1 cellular context compared by ENCODE assay signal in genomic region chr1:7961199-7962010, GRCh38.
TF ChIP-seq lines count a peak whose summit lies in the region.

Gene PARK7 (plus strand): TSS chr1:7961711. CDS start chr1:7962786, 1,075 bp downstream.

TF ChIP-seq in K562, 482 proteins besides CTCF, POLR2A, EP300 and RAD21 (continued from another document and continues in another):
- no peak for TF ChIP-seq MBD1 (CRISPR knock-in tag; IDR thresholded peaks at IDR 0.05)
- peak; percentile 75; the same call in 1 of the 2 replicates for TF ChIP-seq BCOR (IDR thresholded peaks at IDR 0.05)
- no peak for TF ChIP-seq ZNF124 (CRISPR knock-in tag; IDR thresholded peaks at IDR 0.05)
- TF ChIP-seq RFX7 (CRISPR knock-in tag; IDR thresholded peaks at IDR 0.05), result no peak
- no peak for TF ChIP-seq EZH2 (IDR thresholded peaks at IDR 0.05; ENCODE audit: borderline replicate concordance, low read depth, low read length)
- no peak for TF ChIP-seq CBX8 (IDR thresholded peaks at IDR 0.05; ENCODE audit: borderline replicate concordance, extremely low read depth, low read depth, low read length, poor library complexity, severe bottlenecking)
- no peak for TF ChIP-seq RNF219 (CRISPR knock-in tag; IDR thresholded peaks at IDR 0.05)
- TF ChIP-seq KAT8 (IDR thresholded peaks at IDR 0.05; ENCODE audit: low read depth), result no peak
- peak; percentile 98 for TF ChIP-seq RREB1 (CRISPR knock-in tag; IDR thresholded peaks at IDR 0.05)
- no peak for TF ChIP-seq NR1H2 (CRISPR knock-in tag; IDR thresholded peaks at IDR 0.05)
- TF ChIP-seq PHTF2 (CRISPR knock-in tag; IDR thresholded peaks at IDR 0.05), result no peak
- peak; percentile 69 for TF ChIP-seq GTF2B (IDR thresholded peaks at IDR 0.05; ENCODE audit: extremely low read depth, insufficient read length)
- TF ChIP-seq RBM39 (optimal IDR thresholded peaks at IDR 0.05; ENCODE audit: low read depth, low read length), result peak; percentile 84
- no peak for TF ChIP-seq FOXA3 (CRISPR knock-in tag; conservative IDR thresholded peaks at IDR 0.05 in 1 of 2, IDR thresholded peaks at IDR 0.05 in 1 of 2)
- TF ChIP-seq SMC3 (conservative IDR thresholded peaks at IDR 0.05; ENCODE audit: insufficient read depth, low read depth, low read length), result peak; percentile 34
- no peak for TF ChIP-seq SRSF3 (IDR thresholded peaks at IDR 0.05; ENCODE audit: insufficient read depth, low read length)
- no peak for TF ChIP-seq CEBPG (CRISPR knock-in tag; IDR thresholded peaks at IDR 0.05)
- no peak for TF ChIP-seq CEBPG (tag; conservative IDR thresholded peaks at IDR 0.05 in 1 of 2, IDR thresholded peaks at IDR 0.05 in 1 of 2)
- peak; percentile 97 for TF ChIP-seq CREM (IDR thresholded peaks at IDR 0.05; ENCODE audit: low read depth)
- peak; percentile 75 for TF ChIP-seq HCFC1 (IDR thresholded peaks at IDR 0.05; ENCODE audit: low read depth, low read length)
- TF ChIP-seq ZNF143 (CRISPR knock-in tag; IDR thresholded peaks at IDR 0.05), result no peak
- no peak for TF ChIP-seq ZNF121 (CRISPR knock-in tag; conservative IDR thresholded peaks at IDR 0.05)
- peak; percentile 72; the same call in 1 of the 2 replicates for TF ChIP-seq ZNF12 (CRISPR knock-in tag; IDR thresholded peaks at IDR 0.05)
- no peak for TF ChIP-seq MED1 (CRISPR knock-in tag; IDR thresholded peaks at IDR 0.05; ENCODE audit: borderline replicate concordance)
- no peak for TF ChIP-seq BRD9 (IDR thresholded peaks at IDR 0.05; ENCODE audit: low read depth, partially characterized antibody)
- no peak for TF ChIP-seq MAFG (tag; conservative IDR thresholded peaks at IDR 0.05)
- peak; percentile 88 for TF ChIP-seq RBM22 (IDR thresholded peaks at IDR 0.05; ENCODE audit: low read depth, low read length, poor library complexity, severe bottlenecking)
- TF ChIP-seq CXXC5 (CRISPR knock-in tag; IDR thresholded peaks at IDR 0.05), result peak; percentile 91
- TF ChIP-seq PREB (CRISPR knock-in tag; IDR thresholded peaks at IDR 0.05), result no peak
- TF ChIP-seq CUX1 (CRISPR knock-in tag; IDR thresholded peaks at IDR 0.05), result no peak
- TF ChIP-seq ATF2 (CRISPR knock-in tag; IDR thresholded peaks at IDR 0.05), result no peak; the same call in 1 of the 2 replicates
- TF ChIP-seq SRSF7 (optimal IDR thresholded peaks at IDR 0.05; ENCODE audit: low read depth, low read length), result no peak
- no peak for TF ChIP-seq PTTG1 (tag; IDR thresholded peaks at IDR 0.05; ENCODE audit: low read depth)
- TF ChIP-seq ZNF175 (CRISPR knock-in tag; IDR thresholded peaks at IDR 0.05; ENCODE audit: low read depth), result peak; percentile 50; the same call in 1 of the 2 replicates
- TF ChIP-seq ARNT (IDR thresholded peaks at IDR 0.05), result no peak; a peak in 1 of 4 replicates
- TF ChIP-seq THRB (CRISPR knock-in tag; conservative IDR thresholded peaks at IDR 0.05), result 0 out of 2 replicates have a peak, but pooled peaks have one; percentile 28
- no peak for TF ChIP-seq FOXP4 (CRISPR knock-in tag; IDR thresholded peaks at IDR 0.05; ENCODE audit: borderline replicate concordance)
- no peak; the same call in 1 of the 2 replicates for TF ChIP-seq ZNF316 (IDR thresholded peaks at IDR 0.05)
- no peak for TF ChIP-seq PCBP2 (IDR thresholded peaks at IDR 0.05; ENCODE audit: low read depth, low read length, poor library complexity, severe bottlenecking)
